In genomic region chr12:33830070-33830469, GRCh38 we compare ENCODE assay signal across 1 cellular context.
TF ChIP-seq lines count a peak whose summit lies in the region.

No MANE protein-coding gene starts in this region.

TF ChIP-seq in H1, 55 proteins besides CTCF, POLR2A, EP300 and RAD21:
- TF ChIP-seq CTBP2 (IDR thresholded peaks at IDR 0.05; ENCODE audit: borderline replicate concordance, insufficient read depth, insufficient read length, low read length) (no peak), GABPA (IDR thresholded peaks at IDR 0.05; ENCODE audit: borderline replicate concordance, insufficient read depth, low read length) (no peak), MAX (IDR thresholded peaks at IDR 0.05) (no peak)
TF ChIP-seq in H1: peak in this region for 0.
